ENCODE assay signal across 23 cellular contexts in genomic region chr11:115626414-115626813, GRCh38.
"Had no signal": no experiment of that assay in that cellular context is flagged by ENCODE, and none has a peak within 500 bp of the region (broad histone marks: within the 10 kb centered on the region; RNA-seq: fewer than 3 reads in every experiment).

No MANE protein-coding gene starts in this region.

- H3K36me3 Mint-ChIP-seq: natural killer cell treated with Interleukin-12 subunit alpha and Interleukin-12 subunit beta and Interleukin-15 and Interleukin-18, amount 100 ng/mL, for 72 hours; stimulated activated memory B cell treated with anti-CD40 and anti-IgM and Interleukin-4, amounts not matched to agents 10 μg/mL and 1 μg/mL and 100 μg/mL, for 72 hours had no signal

- H3K4me3 Mint-ChIP-seq: dendritic cell treated with granulocyte-macrophage colony-stimulating factor and Interleukin-4, amounts not matched to agents 40 ng/mL and 50 ng/mL, for 4 days; effector memory CD8-positive, alpha-beta T cell; natural killer cell treated with Interleukin-12 subunit alpha and Interleukin-12 subunit beta and Interleukin-15 and Interleukin-18, amount 100 ng/mL, for 72 hours; stimulated activated memory B cell treated with anti-CD40 and anti-IgM and Interleukin-4, amounts not matched to agents 10 μg/mL and 1 μg/mL and 100 μg/mL, for 72 hours; stimulated activated naive CD8-positive, alpha-beta T cell treated with anti-CD3 and anti-CD28 coated beads, Interleukin-15, Interleukin-2, amounts not matched to agents 100 ng/mL and 50 ng/mL, for 24 hours had no signal

- H3K4me1 Mint-ChIP-seq: stimulated activated memory B cell treated with anti-CD40 and anti-IgM and Interleukin-4, amounts not matched to agents 10 μg/mL and 1 μg/mL and 100 μg/mL, for 72 hours had no signal

- DNase-seq: effector memory CD8-positive, alpha-beta T cell; esophagus squamous epithelium; foreskin fibroblast; kidney; left colon; midbrain; psoas muscle; spleen; stimulated activated CD4-positive, alpha-beta T cell treated with anti-CD3 and anti-CD28 coated beads, Interleukin-15, amount 100 ng/mL, for 24 hours; stimulated activated CD4-positive, alpha-beta T cell treated with anti-CD3 and anti-CD28 coated beads, Interleukin-1b, Interleukin-23, amount 100 ng/mL, for 48 hours; stimulated activated CD4-positive, alpha-beta T cell treated with anti-CD3 and anti-CD28 coated beads, Interleukin-4, amount 100 ng/mL, for 24 hours; testis; upper lobe of right lung had no signal

- H3K9me3 ChIP-seq: esophagus squamous epithelium, gastroesophageal sphincter, neutrophil, psoas muscle, spleen, testis, tibial nerve, upper lobe of right lung, vagina had no signal

- H3K27me3 ChIP-seq: hepatocyte, testis, vagina had no signal

- H3K27me3 Mint-ChIP-seq: stimulated activated naive CD8-positive, alpha-beta T cell treated with anti-CD3 and anti-CD28 coated beads, Interleukin-15, Interleukin-2, amounts not matched to agents 100 ng/mL and 50 ng/mL, for 24 hours had no signal

- H3K79me2 ChIP-seq: hepatocyte had no signal

- H3K27ac ChIP-seq: esophagus squamous epithelium, gastroesophageal sphincter, hepatocyte, neutrophil, psoas muscle, spleen, testis, tibial nerve, upper lobe of right lung, vagina had no signal

- H3K4me3 ChIP-seq: esophagus squamous epithelium, gastroesophageal sphincter, hepatocyte, psoas muscle, spleen, testis, tibial nerve, upper lobe of right lung, vagina had no signal

- H3K27ac Mint-ChIP-seq: dendritic cell treated with granulocyte-macrophage colony-stimulating factor and Interleukin-4, amounts not matched to agents 40 ng/mL and 50 ng/mL, for 4 days; effector memory CD8-positive, alpha-beta T cell; natural killer cell treated with Interleukin-12 subunit alpha and Interleukin-12 subunit beta and Interleukin-15 and Interleukin-18, amount 100 ng/mL, for 72 hours; stimulated activated memory B cell treated with anti-CD40 and anti-IgM and Interleukin-4, amounts not matched to agents 10 μg/mL and 1 μg/mL and 100 μg/mL, for 72 hours; stimulated activated naive CD8-positive, alpha-beta T cell treated with anti-CD3 and anti-CD28 coated beads, Interleukin-15, Interleukin-2, amounts not matched to agents 100 ng/mL and 50 ng/mL, for 24 hours had no signal

- H2AFZ ChIP-seq: hepatocyte had no signal

- ATAC-seq: effector memory CD8-positive, alpha-beta T cell; gastroesophageal sphincter; left colon; natural killer cell treated with Interleukin-12 subunit alpha and Interleukin-12 subunit beta and Interleukin-15 and Interleukin-18, amount 100 ng/mL, for 72 hours; sciatic nerve; stimulated activated memory B cell treated with anti-CD40 and anti-IgM and Interleukin-4, amounts not matched to agents 10 μg/mL and 1 μg/mL and 100 μg/mL, for 72 hours; upper lobe of right lung had no signal

- H3K9me3 Mint-ChIP-seq: dendritic cell treated with granulocyte-macrophage colony-stimulating factor and Interleukin-4, amounts not matched to agents 40 ng/mL and 50 ng/mL, for 4 days; effector memory CD8-positive, alpha-beta T cell; natural killer cell treated with Interleukin-12 subunit alpha and Interleukin-12 subunit beta and Interleukin-15 and Interleukin-18, amount 100 ng/mL, for 72 hours; stimulated activated memory B cell treated with anti-CD40 and anti-IgM and Interleukin-4, amounts not matched to agents 10 μg/mL and 1 μg/mL and 100 μg/mL, for 72 hours; stimulated activated naive CD8-positive, alpha-beta T cell treated with anti-CD3 and anti-CD28 coated beads, Interleukin-15, Interleukin-2, amounts not matched to agents 100 ng/mL and 50 ng/mL, for 24 hours had no signal

- H3K36me3 ChIP-seq: esophagus squamous epithelium, gastroesophageal sphincter, neutrophil, spleen, tibial nerve, upper lobe of right lung, vagina had no signal

- H3K4me2 ChIP-seq: hepatocyte had no signal
